Comparison of ENCODE assay signal across 8 cellular contexts in genomic region chr6:13013681-13014550, GRCh38.
A peak's percentile ranks its signal among the peaks of the same experiment; 100 is the strongest.
DNase-seq lines count a peak whose midpoint lies in the region; ATAC-seq and TF ChIP-seq lines count a peak whose summit lies in the region.

No MANE protein-coding gene starts in this region.

- no peak overlapping the region for H3K9ac ChIP-seq in rectal smooth muscle tissue (ENCODE audit: low read length)

- WGBS in heart left ventricle, 4 donors = 1 to 4% (median 2%) methylated on average over 22 to 85 of the region's 85 CpGs

- H3K4me3 ChIP-seq in WERI-Rb-1 (ENCODE audit: low read depth, low read length) = peak overlapping the region; percentile 41
- H3K4me3 ChIP-seq in heart left ventricle = peak overlapping the region; percentile 50 to 90 (median 69)
- peak overlapping the region; percentile 61 for H3K4me3 ChIP-seq in rectal smooth muscle tissue (ENCODE audit: low read length)

- ATAC-seq in heart left ventricle (peak in 3 of 4 donors; percentile 20 to 37 (median 32)), GM21737 (IDR thresholded peaks at IDR 0.05; ENCODE audit: unreplicated experiment) (no peak), GM18909 (IDR thresholded peaks at IDR 0.05; ENCODE audit: poor library complexity, unreplicated experiment) (no peak)

- H3K27me3 ChIP-seq in WERI-Rb-1 (ENCODE audit: insufficient read depth, low read depth, severe bottlenecking) (no peaks in the 10 kb centered on the region), heart left ventricle (peaks cover 0 to 29% (median 0%) of the 10 kb centered on the region in 9 donors), rectal smooth muscle tissue (ENCODE audit: control insufficient read depth, insufficient read depth, low read length) (peaks cover 5% of the 10 kb centered on the region)

- TF ChIP-seq CTCF in WERI-Rb-1 (IDR thresholded peaks at IDR 0.05; ENCODE audit: low read depth, low read length) (no peak), heart left ventricle (IDR thresholded peaks at IDR 0.05) (no peak)

- intact Hi-C loops in heart left ventricle (cut with DNase I) = loop anchor here in 8 of 10 donors (2.0 to 10.0 kb wide), 10 partner anchors 51 to 311 kb away; partner anchors contain the start of gene TBC1D7 (in 1 of the 8)

- H3K36me3 ChIP-seq in WERI-Rb-1 (no peaks in the 10 kb centered on the region), heart left ventricle (no peaks in the 10 kb centered on the region), rectal smooth muscle tissue (ENCODE audit: control insufficient read depth, insufficient read depth, low read length) (no peaks in the 10 kb centered on the region)

- H3K27ac ChIP-seq in WERI-Rb-1 (no peak overlapping the region), heart left ventricle (peak overlapping the region; percentile 50 to 90 (median 80)), rectal smooth muscle tissue (ENCODE audit: low read depth, low read length) (no peak overlapping the region)

- no peaks in the 10 kb centered on the region for H3K9me3 ChIP-seq in WERI-Rb-1 (ENCODE audit: severe bottlenecking)
- H3K9me3 ChIP-seq in heart left ventricle = no peaks in the 10 kb centered on the region

- DNase-seq in ELR (ENCODE audit: low read depth) (peak; percentile 25), WERI-Rb-1 (no peak), heart left ventricle (peak in 1 of 5 donors; percentile 28), SIG-M5 (lab: John Stamatoyannopoulos, UW) (no peak)
- no peak for DNase-seq in central memory CD4-positive, alpha-beta T cell

- peaks cover 0 to 53% (median 17%) of the 10 kb centered on the region in 12 donors for H3K4me1 ChIP-seq in heart left ventricle
- no peaks in the 10 kb centered on the region for H3K4me1 ChIP-seq in rectal smooth muscle tissue (ENCODE audit: control insufficient read depth, insufficient read depth, low read length)

- TF ChIP-seq POLR2A in heart left ventricle (IDR thresholded peaks at IDR 0.05) = no peak

Comparison
In these comparisons a context has a peak if more than half of its experiments do, and no peak if none do; other contexts are left out.
1. H3K27ac ChIP-seq: peak in heart left ventricle (12 of 12); none in WERI-Rb-1 (single experiment) and rectal smooth muscle tissue (single experiment).
2. ATAC-seq: peak in heart left ventricle (3 of 4); none in GM21737 (single experiment) and GM18909 (single experiment).
3. Peak in every context shown above with its lines, with median percentiles within 50 percentile points of each other: H3K4me3 ChIP-seq.